8 cellular contexts compared by ENCODE assay signal in genomic region chrX:21839334-21840198, GRCh38. TPM values are rescaled to one million over a fixed set of nuclear protein-coding genes. Genes with fewer than 3 reads are reported as not detected.
DNase-seq lines count a peak whose midpoint lies in the region; ATAC-seq and TF ChIP-seq lines count a peak whose summit lies in the region.

MBTPS2 (plus strand) TSS chrX:21839617; CDS start chrX:21839735, 118 bp downstream.

- 0 out of 2 replicates have a peak, but pooled peaks cover 2% of the 10 kb centered on the region for H3K36me3 ChIP-seq in GM23248 (ENCODE audit: low read depth)

- H3K4me1 Mint-ChIP-seq in activated T-helper 1 cell treated with anti-CD3 and anti-CD28 coated beads, Interleukin-12 subunit alpha, Interleukin-12 subunit beta, Interleukin-2, Interleukin-4 antibody, amounts not matched to agents 30 ng/mL and 10 ng/mL and 1 ng/mL, durations not matched to agents 14 hours and 24 hours and 36 hours (ENCODE audit: low read depth): peaks cover 14% of the 10 kb centered on the region
- peaks cover 4 to 13% (median 9%) of the 10 kb centered on the region in 4 donors for H3K4me1 Mint-ChIP-seq in naive thymus-derived CD8-positive, alpha-beta T cell
- H3K4me1 Mint-ChIP-seq in stimulated activated naive B cell treated with anti-CD40 and anti-IgM and Interleukin-4, amounts not matched to agents 10 μg/mL and 1 μg/mL and 100 μg/mL, for 72 hours: no peaks in the 10 kb centered on the region

- peak within 1 kb of the TSS; percentile 97 for H3K9ac ChIP-seq in GM23248

- ATAC-seq in naive thymus-derived CD8-positive, alpha-beta T cell: peak; percentile 91 to 92
- ATAC-seq in stimulated activated naive B cell treated with anti-CD40 and anti-IgM and Interleukin-4, amounts not matched to agents 10 μg/mL and 1 μg/mL and 100 μg/mL, for 72 hours (replicated peaks): peak; percentile 88 to 90

- H3K4me3 ChIP-seq in GM23248 (peak within 1 kb of the TSS; percentile 86), fibroblast of mammary gland (ENCODE audit: control insufficient read depth, low read depth, low read length) (peak within 1 kb of the TSS; percentile 66)

- H2AFZ ChIP-seq in GM23248: peak within 1 kb of the TSS; percentile 95

- H3K27ac ChIP-seq in GM23248: peak within 1 kb of the TSS; percentile 77

- peak; percentile 2 for TF ChIP-seq CTCF in fibroblast of mammary gland (conservative IDR thresholded peaks at IDR 0.05; ENCODE audit: control insufficient read depth, insufficient read depth, low read depth, low read length)

- no peaks in the 10 kb centered on the region for H3K9me2 ChIP-seq in GM23248 (ENCODE audit: insufficient read depth)

- H3K36me3 Mint-ChIP-seq in activated T-helper 1 cell treated with anti-CD3 and anti-CD28 coated beads, Interleukin-12 subunit alpha, Interleukin-12 subunit beta, Interleukin-2, Interleukin-4 antibody, amounts not matched to agents 30 ng/mL and 10 ng/mL and 1 ng/mL, durations not matched to agents 14 hours and 24 hours and 36 hours (ENCODE audit: low read depth): peaks cover 6% of the 10 kb centered on the region
- H3K36me3 Mint-ChIP-seq in naive thymus-derived CD8-positive, alpha-beta T cell: peaks cover 0 to 9% (median 0%) of the 10 kb centered on the region in 3 donors
- peaks cover 3 to 6% of the 10 kb centered on the region in 2 donors for H3K36me3 Mint-ChIP-seq in stimulated activated naive B cell treated with anti-CD40 and anti-IgM and Interleukin-4, amounts not matched to agents 10 μg/mL and 1 μg/mL and 100 μg/mL, for 72 hours

- in situ Hi-C loops in GM23248 (cut with MboI): no loop called here

- no peaks in the 10 kb centered on the region for H4K20me1 ChIP-seq in GM23248 (ENCODE audit: insufficient read depth)

- POLR2A ChIA-PET in naive thymus-derived CD8-positive, alpha-beta T cell (lab: Charles Lee): interaction anchor here (0.6 to 1.3 kb wide), 5 partner anchors 10 to 237 kb away, joined by 3 to 6 read pairs (median 3); partner anchors contain the start of gene KLHL34

- H3K79me2 ChIP-seq in GM23248 (ENCODE audit: insufficient read depth): peaks cover 24% of the 10 kb centered on the region

- intact Hi-C loops in activated T-helper 1 cell treated with anti-CD3 and anti-CD28 coated beads, Interleukin-12 subunit alpha, Interleukin-12 subunit beta, Interleukin-2, Interleukin-4 antibody, amounts not matched to agents 30 ng/mL and 10 ng/mL and 1 ng/mL, durations not matched to agents 14 hours and 24 hours and 36 hours (cut with micrococcal nuclease): loop anchor here (1.0 to 10.0 kb wide), 10 partner anchors 59 to 1575 kb away; partner anchors contain the start of genes CNKSR2 and SMS

- DNase-seq in Daoy (ENCODE audit: low read depth) (peak; percentile 84), GM23248 (peak; percentile 82), Kasumi-1 (lab: John Stamatoyannopoulos, UW) (peak; percentile 68 to 81), RKO (ENCODE audit: low spot score) (peak; percentile 91), fibroblast of mammary gland (ENCODE audit: low read depth) (peak; percentile 89)
- DNase-seq in activated T-helper 1 cell treated with anti-CD3 and anti-CD28 coated beads, Interleukin-12 subunit alpha, Interleukin-12 subunit beta, Interleukin-2, Interleukin-4 antibody, amounts not matched to agents 30 ng/mL and 10 ng/mL and 1 ng/mL, durations not matched to agents 14 hours and 24 hours and 36 hours (ENCODE audit: low spot score): peak; percentile 73
- peak; percentile 58 to 87 (median 76) for DNase-seq in naive thymus-derived CD8-positive, alpha-beta T cell
- peak; percentile 77 for DNase-seq in stimulated activated naive B cell treated with anti-CD40 and anti-IgM and Interleukin-4, amounts not matched to agents 10 μg/mL and 1 μg/mL and 100 μg/mL, for 72 hours

- H3K9me3 ChIP-seq in GM23248 (ENCODE audit: low read depth): no peaks in the 10 kb centered on the region

- peaks cover 4% of the 10 kb centered on the region; the same call in 1 of the 2 replicates for H3K4me1 ChIP-seq in GM23248 (ENCODE audit: insufficient read depth)

- H3K4me3 Mint-ChIP-seq in activated T-helper 1 cell treated with anti-CD3 and anti-CD28 coated beads, Interleukin-12 subunit alpha, Interleukin-12 subunit beta, Interleukin-2, Interleukin-4 antibody, amounts not matched to agents 30 ng/mL and 10 ng/mL and 1 ng/mL, durations not matched to agents 14 hours and 24 hours and 36 hours: peak within 1 kb of the TSS; percentile 88
- peak within 1 kb of the TSS; percentile 86 to 93 (median 90) for H3K4me3 Mint-ChIP-seq in naive thymus-derived CD8-positive, alpha-beta T cell
- peak within 1 kb of the TSS; percentile 87 to 90 for H3K4me3 Mint-ChIP-seq in stimulated activated naive B cell treated with anti-CD40 and anti-IgM and Interleukin-4, amounts not matched to agents 10 μg/mL and 1 μg/mL and 100 μg/mL, for 72 hours

- peak within 1 kb of the TSS; percentile 90 for H3K27ac Mint-ChIP-seq in activated T-helper 1 cell treated with anti-CD3 and anti-CD28 coated beads, Interleukin-12 subunit alpha, Interleukin-12 subunit beta, Interleukin-2, Interleukin-4 antibody, amounts not matched to agents 30 ng/mL and 10 ng/mL and 1 ng/mL, durations not matched to agents 14 hours and 24 hours and 36 hours
- peak within 1 kb of the TSS; percentile 81 to 95 (median 92) for H3K27ac Mint-ChIP-seq in naive thymus-derived CD8-positive, alpha-beta T cell
- H3K27ac Mint-ChIP-seq in stimulated activated naive B cell treated with anti-CD40 and anti-IgM and Interleukin-4, amounts not matched to agents 10 μg/mL and 1 μg/mL and 100 μg/mL, for 72 hours: peak within 1 kb of the TSS; percentile 96

- WGBS in GM23248 (ENCODE audit: low coverage in 1 of 2, low lambda C conversion rate in 2 of 2, missing lambda C conversion rate in 2 of 2), 2 experiments: 0 to 1% methylated on average over 23 to 34 of the region's 61 CpGs

- no peaks in the 10 kb centered on the region for H3K27me3 Mint-ChIP-seq in activated T-helper 1 cell treated with anti-CD3 and anti-CD28 coated beads, Interleukin-12 subunit alpha, Interleukin-12 subunit beta, Interleukin-2, Interleukin-4 antibody, amounts not matched to agents 30 ng/mL and 10 ng/mL and 1 ng/mL, durations not matched to agents 14 hours and 24 hours and 36 hours (ENCODE audit: insufficient read depth)
- H3K27me3 Mint-ChIP-seq in naive thymus-derived CD8-positive, alpha-beta T cell: no peaks in the 10 kb centered on the region
- H3K27me3 Mint-ChIP-seq in stimulated activated naive B cell treated with anti-CD40 and anti-IgM and Interleukin-4, amounts not matched to agents 10 μg/mL and 1 μg/mL and 100 μg/mL, for 72 hours: no peaks in the 10 kb centered on the region

- peak within 1 kb of the TSS; percentile 78 for H3K4me2 ChIP-seq in GM23248 (ENCODE audit: unreplicated experiment)

- no peaks in the 10 kb centered on the region for H3F3A ChIP-seq in GM23248 (ENCODE audit: insufficient read depth)

- H3K9me3 Mint-ChIP-seq in activated T-helper 1 cell treated with anti-CD3 and anti-CD28 coated beads, Interleukin-12 subunit alpha, Interleukin-12 subunit beta, Interleukin-2, Interleukin-4 antibody, amounts not matched to agents 30 ng/mL and 10 ng/mL and 1 ng/mL, durations not matched to agents 14 hours and 24 hours and 36 hours: no peaks in the 10 kb centered on the region
- no peaks in the 10 kb centered on the region for H3K9me3 Mint-ChIP-seq in naive thymus-derived CD8-positive, alpha-beta T cell
- no peaks in the 10 kb centered on the region for H3K9me3 Mint-ChIP-seq in stimulated activated naive B cell treated with anti-CD40 and anti-IgM and Interleukin-4, amounts not matched to agents 10 μg/mL and 1 μg/mL and 100 μg/mL, for 72 hours

- H3K27me3 ChIP-seq in GM23248 (replicated peaks; ENCODE audit: insufficient read depth): no peaks in the 10 kb centered on the region

RNA-seq across cellular contexts. Expression of gene MBTPS2, which starts in this region (rescaled TPM):
- total RNA-seq in Daoy (2014; rRNA removed; shearing (Covaris generic)): 5.2 and 5.5 TPM in 2 replicates
- 9.2 and 11.7 TPM in 2 replicates for total RNA-seq in GM23248 (2014; rRNA removed; shearing (Covaris generic))
- 24.0 and 25.5 TPM in 2 replicates for polyA plus RNA-seq in GM23248 (2016; fragmentation: Nextera tagmentation; extraction: Ambion mirVana)
- total RNA-seq in activated T-helper 1 cell treated with anti-CD3 and anti-CD28 coated beads, Interleukin-12 subunit alpha, Interleukin-12 subunit beta, Interleukin-2, Interleukin-4 antibody, amounts not matched to agents 30 ng/mL and 10 ng/mL and 1 ng/mL, durations not matched to agents 14 hours and 24 hours and 36 hours: 10.5 and 11.3 TPM in 2 replicates
- total RNA-seq in naive thymus-derived CD8-positive, alpha-beta T cell: 1 to 10 TPM; 6.4 to 7.7 TPM
- polyA plus RNA-seq in naive thymus-derived CD8-positive, alpha-beta T cell: 1 to 10 TPM; 2.8 to 4.6 (median 4.4) TPM

Comparison
In these comparisons a context has a peak if more than half of its experiments do, and no peak if none do; other contexts are left out.
1. Peak in every context shown above with its lines: DNase-seq, ATAC-seq, H3K4me3 ChIP-seq and H3K27ac ChIP-seq.